In the genomic region with DNA sequence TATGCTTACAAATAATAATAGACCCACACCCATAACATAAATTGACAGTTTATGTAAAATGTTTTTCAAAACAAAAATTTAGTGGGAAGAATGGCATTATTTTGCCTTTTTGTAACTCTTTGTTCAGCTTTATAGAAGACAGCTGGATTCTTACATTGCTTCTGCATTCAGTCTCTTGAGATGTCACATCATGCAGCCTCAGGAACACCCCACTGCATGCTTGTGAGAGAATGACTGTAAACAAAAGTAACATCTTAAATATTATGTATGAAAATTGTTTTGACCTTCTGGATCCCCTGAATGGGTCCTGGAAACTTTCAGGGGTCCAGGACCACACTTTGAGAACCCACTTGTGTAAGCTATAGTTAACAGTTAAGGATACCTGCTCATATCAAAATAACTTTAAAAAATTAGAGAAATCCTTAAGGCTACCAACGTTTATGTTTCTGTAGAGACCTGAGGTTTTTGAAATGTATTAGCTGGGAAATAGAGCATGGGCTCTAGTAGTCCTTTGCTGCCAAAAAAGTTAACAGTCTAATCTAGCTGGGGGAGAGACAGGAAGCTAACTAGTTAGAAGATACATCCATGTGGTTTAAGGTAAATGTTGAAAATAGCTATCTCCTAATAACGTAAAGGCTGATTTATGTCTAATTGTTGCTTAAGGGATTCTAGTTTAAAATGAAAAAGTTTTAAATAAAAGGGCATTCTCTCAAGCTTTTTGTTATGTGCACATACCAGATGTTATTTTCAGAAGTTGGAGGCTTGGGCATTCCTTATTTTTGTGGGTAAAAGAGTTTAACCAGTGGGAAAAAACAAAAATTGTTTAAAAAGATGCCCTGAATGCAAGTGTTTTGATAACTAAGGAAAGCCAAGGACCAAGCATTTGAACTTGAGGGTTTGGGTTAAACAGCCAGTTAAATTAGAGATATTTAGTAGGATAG, we compare ENCODE assay signal across 1 cellular context.
TF ChIP-seq lines count a peak whose summit lies in the region.

No MANE protein-coding gene starts in this region.

TF ChIP-seq in K562, 482 proteins besides CTCF, POLR2A, EP300 and RAD21:
- TF ChIP-seq, protein P1, sequence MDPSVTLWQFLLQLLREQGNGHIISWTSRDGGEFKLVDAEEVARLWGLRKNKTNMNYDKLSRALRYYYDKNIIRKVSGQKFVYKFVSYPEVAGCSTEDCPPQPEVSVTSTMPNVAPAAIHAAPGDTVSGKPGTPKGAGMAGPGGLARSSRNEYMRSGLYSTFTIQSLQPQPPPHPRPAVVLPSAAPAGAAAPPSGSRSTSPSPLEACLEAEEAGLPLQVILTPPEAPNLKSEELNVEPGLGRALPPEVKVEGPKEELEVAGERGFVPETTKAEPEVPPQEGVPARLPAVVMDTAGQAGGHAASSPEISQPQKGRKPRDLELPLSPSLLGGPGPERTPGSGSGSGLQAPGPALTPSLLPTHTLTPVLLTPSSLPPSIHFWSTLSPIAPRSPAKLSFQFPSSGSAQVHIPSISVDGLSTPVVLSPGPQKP (CRISPR knock-in tag; IDR thresholded peaks at IDR 0.05): no peak
- TF ChIP-seq RBFOX2 (IDR thresholded peaks at IDR 0.05; ENCODE audit: low read depth, low read length) (0 out of 2 replicates have a peak, but pooled peaks have one; percentile 7), SMARCE1 (IDR thresholded peaks at IDR 0.05) (no peak), MYNN (IDR thresholded peaks at IDR 0.05) (no peak), MYNN (CRISPR knock-in tag; IDR thresholded peaks at IDR 0.05) (no peak), MTF1 (CRISPR knock-in tag; IDR thresholded peaks at IDR 0.05; ENCODE audit: borderline replicate concordance) (no peak), NONO (IDR thresholded peaks at IDR 0.05; ENCODE audit: low read depth in 2 of 2, low read length in 1 of 2) (no peak)
- TF ChIP-seq, protein P2, sequence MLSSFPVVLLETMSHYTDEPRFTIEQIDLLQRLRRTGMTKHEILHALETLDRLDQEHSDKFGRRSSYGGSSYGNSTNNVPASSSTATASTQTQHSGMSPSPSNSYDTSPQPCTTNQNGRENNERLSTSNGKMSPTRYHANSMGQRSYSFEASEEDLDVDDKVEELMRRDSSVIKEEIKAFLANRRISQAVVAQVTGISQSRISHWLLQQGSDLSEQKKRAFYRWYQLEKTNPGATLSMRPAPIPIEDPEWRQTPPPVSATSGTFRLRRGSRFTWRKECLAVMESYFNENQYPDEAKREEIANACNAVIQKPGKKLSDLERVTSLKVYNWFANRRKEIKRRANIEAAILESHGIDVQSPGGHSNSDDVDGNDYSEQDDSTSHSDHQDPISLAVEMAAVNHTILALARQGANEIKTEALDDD (IDR thresholded peaks at IDR 0.05): peak; percentile 97
